In genomic region chr16:53091508-53092211, GRCh38 we compare ENCODE assay signal across 2 cellular contexts.
TF ChIP-seq lines count a peak whose summit lies in the region.

No MANE protein-coding gene starts in this region.

TF ChIP-seq in IMR-90, 13 proteins besides CTCF, POLR2A, EP300 and RAD21:
- TF ChIP-seq USF2 (IDR thresholded peaks at IDR 0.05; ENCODE audit: low read depth, low read length) (peak; percentile 93), MAZ (IDR thresholded peaks at IDR 0.05; ENCODE audit: borderline replicate concordance, low read depth, low read length) (no peak), FOS (IDR thresholded peaks at IDR 0.05; ENCODE audit: low read depth, low read length) (0 out of 2 replicates have a peak, but pooled peaks have one; percentile 14), MAFK (IDR thresholded peaks at IDR 0.05; ENCODE audit: low read depth, low read length) (no peak), BHLHE40 (IDR thresholded peaks at IDR 0.05; ENCODE audit: low read depth, low read length) (peak; percentile 84)

TF ChIP-seq in SK-N-SH, 30 proteins besides CTCF, POLR2A, EP300 and RAD21:
- TF ChIP-seq FOXJ3 (CRISPR knock-in tag; IDR thresholded peaks at IDR 0.05), result peak; percentile 82; the same call in 1 of the 2 replicates
- no peak for TF ChIP-seq MEF2A (IDR thresholded peaks at IDR 0.05; ENCODE audit: borderline replicate concordance, low read depth)
- no peak for TF ChIP-seq NRF1 (IDR thresholded peaks at IDR 0.05; ENCODE audit: low read depth, low read length)
- TF ChIP-seq EZH2phosphoT487 (IDR thresholded peaks at IDR 0.05; ENCODE audit: borderline replicate concordance, low read depth), result no peak
- TF ChIP-seq FOSL2 (IDR thresholded peaks at IDR 0.05; ENCODE audit: borderline replicate concordance, low read depth), result peak; percentile 59; the same call in 1 of the 2 replicates
- peak; percentile 61; the same call in 1 of the 2 replicates for TF ChIP-seq RXRA (IDR thresholded peaks at IDR 0.05; ENCODE audit: borderline replicate concordance, low read depth)
- no peak for TF ChIP-seq FOXM1 (IDR thresholded peaks at IDR 0.05; ENCODE audit: low read depth)
- peak; percentile 57; the same call in 1 of the 2 replicates for TF ChIP-seq SIN3A (IDR thresholded peaks at IDR 0.05; ENCODE audit: borderline replicate concordance, low read depth, low read length)
- TF ChIP-seq ELF1 (IDR thresholded peaks at IDR 0.05), result no peak
- TF ChIP-seq TEAD4 (IDR thresholded peaks at IDR 0.05; ENCODE audit: borderline replicate concordance, insufficient read depth), result peak; percentile 39; the same call in 1 of the 2 replicates
- no peak for TF ChIP-seq IRF3 (IDR thresholded peaks at IDR 0.05; ENCODE audit: low read depth, low read length)
- peak; percentile 87 for TF ChIP-seq USF1 (IDR thresholded peaks at IDR 0.05; ENCODE audit: borderline replicate concordance, low read depth)
- no peak for TF ChIP-seq ZBTB33 (IDR thresholded peaks at IDR 0.05; ENCODE audit: borderline replicate concordance, low read depth)
- TF ChIP-seq REST (IDR thresholded peaks at IDR 0.05; ENCODE audit: low read depth, low read length), result no peak
- peak; percentile 69 for TF ChIP-seq PBX3 (IDR thresholded peaks at IDR 0.05)
- TF ChIP-seq MXI1 (IDR thresholded peaks at IDR 0.05; ENCODE audit: low read depth, low read length), result peak; percentile 54; the same call in 1 of the 2 replicates
- peak; percentile 50; the same call in 1 of the 2 replicates for TF ChIP-seq RCOR1 (IDR thresholded peaks at IDR 0.05; ENCODE audit: low read length)
- TF ChIP-seq RFX5 (IDR thresholded peaks at IDR 0.05; ENCODE audit: low read length), result no peak
- no peak for TF ChIP-seq SMC3 (IDR thresholded peaks at IDR 0.05; ENCODE audit: low read depth, low read length)
- peak; percentile 59 for TF ChIP-seq JUND (IDR thresholded peaks at IDR 0.05)
- no peak for TF ChIP-seq GATA2 (CRISPR knock-in tag; IDR thresholded peaks at IDR 0.05)
- TF ChIP-seq CHD2 (IDR thresholded peaks at IDR 0.05; ENCODE audit: low read length, partially characterized antibody), result peak; percentile 72
- TF ChIP-seq TCF12 (IDR thresholded peaks at IDR 0.05), result peak; percentile 71; the same call in 1 of the 2 replicates
- no peak for TF ChIP-seq GABPA (IDR thresholded peaks at IDR 0.05; ENCODE audit: low read depth)
- TF ChIP-seq MAX (IDR thresholded peaks at IDR 0.05; ENCODE audit: low read depth), result peak; percentile 76
- TF ChIP-seq NFIC (IDR thresholded peaks at IDR 0.05; ENCODE audit: borderline replicate concordance), result peak; percentile 62
- TF ChIP-seq USF2 (IDR thresholded peaks at IDR 0.05; ENCODE audit: borderline replicate concordance, low read depth, low read length), result peak; percentile 56; the same call in 1 of the 2 replicates
- no peak for TF ChIP-seq TAF1 (IDR thresholded peaks at IDR 0.05; ENCODE audit: borderline replicate concordance, low read depth, low read length)
- no peak for TF ChIP-seq POLR2AphosphoS5 (IDR thresholded peaks at IDR 0.05; ENCODE audit: low read depth, low read length)
- TF ChIP-seq YY1 (IDR thresholded peaks at IDR 0.05; ENCODE audit: low read depth), result no peak
